In the genomic region with DNA sequence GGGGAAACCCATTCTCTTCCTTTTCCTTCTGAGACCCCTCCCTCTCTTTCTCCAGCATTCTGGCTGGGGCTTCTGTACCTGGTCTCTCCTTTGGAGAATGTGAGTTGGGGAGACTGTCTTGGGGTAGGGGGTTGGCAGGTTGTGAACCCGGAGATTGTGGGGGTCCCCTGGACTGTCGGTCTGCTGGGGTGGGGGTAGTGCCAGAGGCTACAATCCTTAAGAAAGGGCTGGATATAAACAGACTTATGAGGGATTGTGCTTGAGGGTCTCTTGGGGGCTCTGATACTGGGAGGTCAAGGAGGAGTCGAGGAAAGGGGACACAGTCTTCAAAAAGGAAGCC, we compare ENCODE assay signal across 11 cellular contexts. TPM values are rescaled to one million over a fixed set of nuclear protein-coding genes. Genes with fewer than 3 reads are reported as not detected.
DNase-seq lines count a peak whose midpoint lies in the region; ATAC-seq, FAIRE-seq and TF ChIP-seq lines count a peak whose summit lies in the region.
"Had no signal": no experiment of that assay in that cellular context is flagged by ENCODE, and none has a peak within 500 bp of the region (broad histone marks: within the 10 kb centered on the region; RNA-seq: fewer than 3 reads in every experiment).

No MANE protein-coding gene starts in this region.

- no peaks in the 10 kb centered on the region for H3K9me3 Mint-ChIP-seq in activated CD4-positive, alpha-beta T cell treated with anti-CD3 and anti-CD28 coated beads, Interleukin-2, amount 10 ng/mL, durations not matched to agents 24 days and 14 days
- H3K9me3 Mint-ChIP-seq in activated T-helper 17 cell treated with anti-CD3 and anti-CD28 coated beads, Interleukin-2, amount 50 U/mL, for 72 hours: no peaks in the 10 kb centered on the region

- peak overlapping the region; percentile 70 for H3K4me3 ChIP-seq in iPS-15b (ENCODE audit: low read depth, low read length)
- H3K4me3 ChIP-seq in subcutaneous abdominal adipose tissue (ENCODE audit: low read depth in 1 of 5, low read length in 5 of 5): peak overlapping the region in 4 of 5 donors; percentile 22 to 72 (median 62)
- peak overlapping the region in 1 of 2 donors; percentile 58 for H3K4me3 ChIP-seq in kidney (ENCODE audit: low read length in 2 of 2)
- H3K4me3 ChIP-seq: mucosa of descending colon had no signal

- peaks cover 12% of the 10 kb centered on the region for H3K36me3 Mint-ChIP-seq in activated CD4-positive, alpha-beta T cell treated with anti-CD3 and anti-CD28 coated beads, Interleukin-2, amount 10 ng/mL, durations not matched to agents 24 days and 14 days (ENCODE audit: low read depth)
- peaks cover 24% of the 10 kb centered on the region for H3K36me3 Mint-ChIP-seq in activated T-helper 17 cell treated with anti-CD3 and anti-CD28 coated beads, Interleukin-2, amount 50 U/mL, for 72 hours (ENCODE audit: low read depth)

- peaks cover 30% of the 10 kb centered on the region for H3K4me1 Mint-ChIP-seq in activated CD4-positive, alpha-beta T cell treated with anti-CD3 and anti-CD28 coated beads, Interleukin-2, amount 10 ng/mL, durations not matched to agents 24 days and 14 days
- peaks cover 18% of the 10 kb centered on the region for H3K4me1 Mint-ChIP-seq in activated T-helper 17 cell treated with anti-CD3 and anti-CD28 coated beads, Interleukin-2, amount 50 U/mL, for 72 hours

- peak; percentile 65 for DNase-seq in activated CD4-positive, alpha-beta T cell treated with anti-CD3 and anti-CD28 coated beads, Interleukin-2, amount 10 ng/mL, durations not matched to agents 24 days and 14 days
- no peak for DNase-seq in activated CD4-positive, alpha-beta T cell treated with anti-CD3 and anti-CD28 coated beads, Interleukin-2, amount 50 U/mL, for 1 hour
- no peak for DNase-seq in GM03348 (ENCODE audit: low spot score)
- DNase-seq in kidney: no peak
- DNase-seq: AML-193, NCI-H1417 treated with DMSO at 0.1 percent for 48 hours had no signal

- no peak overlapping the region for H3K27ac ChIP-seq in subcutaneous abdominal adipose tissue (ENCODE audit: low read depth, low read length)
- no peak overlapping the region for H3K27ac ChIP-seq in kidney (ENCODE audit: low read depth in 2 of 2, low read length in 2 of 2)

- TF ChIP-seq CTCF in kidney (IDR thresholded peaks at IDR 0.05; ENCODE audit: borderline replicate concordance, extremely low read depth, insufficient read depth): no peak

- peak overlapping the region; percentile 92 for H3K4me3 Mint-ChIP-seq in activated CD4-positive, alpha-beta T cell treated with anti-CD3 and anti-CD28 coated beads, Interleukin-2, amount 10 ng/mL, durations not matched to agents 24 days and 14 days
- peak overlapping the region; percentile 90 for H3K4me3 Mint-ChIP-seq in activated T-helper 17 cell treated with anti-CD3 and anti-CD28 coated beads, Interleukin-2, amount 50 U/mL, for 72 hours

- intact Hi-C loops in activated CD4-positive, alpha-beta T cell treated with anti-CD3 and anti-CD28 coated beads, Interleukin-2, amount 10 ng/mL, durations not matched to agents 24 days and 14 days (cut with micrococcal nuclease): loop anchor here (5.0 to 10.0 kb wide), 3 partner anchors 154 to 847 kb away; a partner anchor contains a TSS
- intact Hi-C loops in kidney (cut with DNase I): no loop called here

- no peak for FAIRE-seq in kidney (lab: Jason Lieb, UNC)

- H3K27ac Mint-ChIP-seq in activated CD4-positive, alpha-beta T cell treated with anti-CD3 and anti-CD28 coated beads, Interleukin-2, amount 10 ng/mL, durations not matched to agents 24 days and 14 days: peak overlapping the region; percentile 95
- peak overlapping the region; percentile 90 for H3K27ac Mint-ChIP-seq in activated T-helper 17 cell treated with anti-CD3 and anti-CD28 coated beads, Interleukin-2, amount 50 U/mL, for 72 hours

- H3K9ac ChIP-seq in iPS-15b (ENCODE audit: low read depth, low read length) (no peak overlapping the region), subcutaneous abdominal adipose tissue (ENCODE audit: low read length in 5 of 5) (peak overlapping the region in 1 of 5 donors; percentile 76), kidney (ENCODE audit: low read length in 2 of 2) (peak overlapping the region in 1 of 2 donors; percentile 51)

- peaks cover 4% of the 10 kb centered on the region for H3K27me3 Mint-ChIP-seq in activated CD4-positive, alpha-beta T cell treated with anti-CD3 and anti-CD28 coated beads, Interleukin-2, amount 10 ng/mL, durations not matched to agents 24 days and 14 days
- no peaks in the 10 kb centered on the region for H3K27me3 Mint-ChIP-seq in activated T-helper 17 cell treated with anti-CD3 and anti-CD28 coated beads, Interleukin-2, amount 50 U/mL, for 72 hours

- H3K27me3 ChIP-seq in iPS-15b (ENCODE audit: control insufficient read depth, insufficient read depth, low read length): peaks cover 15% of the 10 kb centered on the region
- H3K27me3 ChIP-seq in subcutaneous abdominal adipose tissue (ENCODE audit: control insufficient read depth in 5 of 5, insufficient read depth in 4 of 5, low read length in 5 of 5): no peaks in the 10 kb centered on the region

- ATAC-seq in activated T-helper 17 cell treated with anti-CD3 and anti-CD28 coated beads, Interleukin-2, amount 50 U/mL, for 72 hours (replicated peaks): no peak
- ATAC-seq in HG02610 (IDR thresholded peaks at IDR 0.05; ENCODE audit: unreplicated experiment): no peak

- H3K9me3 ChIP-seq in iPS-15b (ENCODE audit: control insufficient read depth, insufficient read depth, low read length) (no peaks in the 10 kb centered on the region), subcutaneous abdominal adipose tissue (ENCODE audit: control insufficient read depth in 5 of 5, low read length in 5 of 5) (no peaks in the 10 kb centered on the region), kidney (ENCODE audit: control insufficient read depth in 1 of 2, low read length in 2 of 2) (no peaks in the 10 kb centered on the region)
- H3K9me3 ChIP-seq: mucosa of descending colon had no signal

- H3K36me3 ChIP-seq in iPS-15b (ENCODE audit: control insufficient read depth, insufficient read depth, low read length) (no peaks in the 10 kb centered on the region), subcutaneous abdominal adipose tissue (ENCODE audit: control insufficient read depth in 5 of 5, insufficient read depth in 5 of 5, low read length in 5 of 5) (peaks cover 0 to 10% (median 5%) of the 10 kb centered on the region in 5 donors), kidney (ENCODE audit: control insufficient read depth in 1 of 2, insufficient read depth in 2 of 2, low read length in 2 of 2) (peaks cover 4% of the 10 kb centered on the region in 2 donors)

- no peaks in the 10 kb centered on the region for H3K4me1 ChIP-seq in iPS-15b (ENCODE audit: control insufficient read depth, insufficient read depth, low read length)
- H3K4me1 ChIP-seq in subcutaneous abdominal adipose tissue (ENCODE audit: control insufficient read depth in 5 of 5, insufficient read depth in 5 of 5, low read length in 5 of 5): peaks cover 5 to 39% (median 36%) of the 10 kb centered on the region in 5 donors
- H3K4me1 ChIP-seq in kidney (ENCODE audit: control insufficient read depth in 1 of 2, insufficient read depth in 1 of 2, low read depth in 1 of 2, low read length in 2 of 2): peaks cover 0 to 22% of the 10 kb centered on the region in 2 donors

RNA-seq across cellular contexts. Expression of a gene that starts 2.4 kb away (rescaled TPM):
- 3.5 and 5.2 TPM in 2 replicates for total RNA-seq in activated CD4-positive, alpha-beta T cell treated with anti-CD3 and anti-CD28 coated beads, Interleukin-2, amount 10 ng/mL, durations not matched to agents 24 days and 14 days
- 10 to 100 TPM in 1 of 2 donors, 1 to 10 TPM in 1; 7.2 to 52.4 TPM for total RNA-seq in activated T-helper 17 cell treated with anti-CD3 and anti-CD28 coated beads, Interleukin-2, amount 50 U/mL, for 72 hours
- 16.0 TPM for total RNA-seq in kidney
- 13.1 TPM for polyA plus RNA-seq in kidney (ENCODE audit: insufficient read depth, low read depth, low replicate concordance)

RNA-seq across cellular contexts. Expression of a gene that starts 46.7 kb away (rescaled TPM):
- 317 and 318 TPM in 2 replicates for total RNA-seq in activated CD4-positive, alpha-beta T cell treated with anti-CD3 and anti-CD28 coated beads, Interleukin-2, amount 10 ng/mL, durations not matched to agents 24 days and 14 days
- total RNA-seq in activated T-helper 17 cell treated with anti-CD3 and anti-CD28 coated beads, Interleukin-2, amount 50 U/mL, for 72 hours: 100 to 1,000 TPM; 269 to 280 TPM
- total RNA-seq in kidney: 145 TPM
- 128 TPM for polyA plus RNA-seq in kidney (ENCODE audit: insufficient read depth, low read depth, low replicate concordance)

RNA-seq across cellular contexts. Expression of a gene that starts 46.7 kb away (rescaled TPM):
- 148 and 151 TPM in 2 replicates for total RNA-seq in activated CD4-positive, alpha-beta T cell treated with anti-CD3 and anti-CD28 coated beads, Interleukin-2, amount 10 ng/mL, durations not matched to agents 24 days and 14 days
- total RNA-seq in activated T-helper 17 cell treated with anti-CD3 and anti-CD28 coated beads, Interleukin-2, amount 50 U/mL, for 72 hours: 100 to 1,000 TPM; 106 to 116 TPM
- total RNA-seq in kidney: 101 TPM
- 11.1 TPM for polyA plus RNA-seq in kidney (ENCODE audit: insufficient read depth, low read depth, low replicate concordance)
